ENCODE assay signal across 8 cellular contexts in the genomic region with DNA sequence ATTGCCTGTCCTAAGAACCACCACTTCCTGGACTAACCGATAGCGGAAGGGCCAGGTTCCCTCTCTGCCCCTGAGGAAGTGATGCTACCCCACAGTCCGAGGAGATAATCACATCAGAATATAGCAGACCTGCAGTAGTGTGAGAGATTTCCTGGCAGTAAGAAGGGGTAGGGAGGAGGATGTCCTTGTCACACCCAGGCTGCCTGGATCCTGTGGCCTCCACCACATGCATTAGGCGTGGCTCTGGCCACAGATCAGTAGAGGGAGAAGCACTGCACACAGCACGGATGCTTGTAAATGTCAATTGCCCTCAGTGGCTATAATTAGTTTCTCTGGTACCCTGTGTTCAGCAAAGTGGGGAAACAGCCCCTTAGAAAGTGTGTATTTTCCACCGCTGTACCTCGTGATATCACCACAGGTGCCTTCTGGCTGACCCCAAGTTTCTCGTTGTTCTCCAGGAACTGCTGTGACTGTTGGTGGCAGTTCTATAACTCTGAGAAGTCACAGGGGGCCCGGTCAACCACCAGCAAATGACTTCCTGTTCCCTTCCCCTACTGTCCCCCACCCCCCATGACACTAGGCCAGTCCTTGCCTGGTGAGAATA.
DNase-seq lines count a peak whose midpoint lies in the region; ATAC-seq and TF ChIP-seq lines count a peak whose summit lies in the region.

No MANE protein-coding gene starts in this region.

- H3K4ac ChIP-seq in trophoblast cell (ENCODE audit: low read depth, low read length), result no peak overlapping the region

- H3K14ac ChIP-seq in trophoblast cell (ENCODE audit: low read length), result no peak overlapping the region

- H2AK5ac ChIP-seq in trophoblast cell (ENCODE audit: low read length), result no peak overlapping the region

- H3K4me1 Mint-ChIP-seq in endodermal cell, result peaks cover 14% of the 10 kb centered on the region

- TF ChIP-seq CTCF in Loucy (conservative IDR thresholded peaks at IDR 0.05; ENCODE audit: low read length) (no peak), endodermal cell (conservative IDR thresholded peaks at IDR 0.05) (no peak)

- no peak overlapping the region for H3K23ac ChIP-seq in trophoblast cell (ENCODE audit: low read length)

- no peak overlapping the region for H2BK5ac ChIP-seq in trophoblast cell (ENCODE audit: low read depth, low read length, poor library complexity)

- H3K27me3 Mint-ChIP-seq in endodermal cell (ENCODE audit: insufficient read depth), result peaks cover 13% of the 10 kb centered on the region

- no peaks in the 10 kb centered on the region for H3K79me1 ChIP-seq in trophoblast cell (ENCODE audit: low read length)

- peaks cover 89% of the 10 kb centered on the region for H3K4me1 ChIP-seq in Loucy (ENCODE audit: insufficient read depth, low read length, poor library complexity, severe bottlenecking)
- peaks cover 5% of the 10 kb centered on the region for H3K4me1 ChIP-seq in endodermal cell (ENCODE audit: control insufficient read depth, insufficient read depth, low read length)
- H3K4me1 ChIP-seq in trophoblast cell (ENCODE audit: control insufficient read depth in 1 of 2, insufficient read depth in 2 of 2, low read length in 2 of 2), result peaks cover 13 to 17% of the 10 kb centered on the region in 2 experiments

- H3K4me3 ChIP-seq in Loucy (ENCODE audit: low read length, poor library complexity, severe bottlenecking), result peak overlapping the region; percentile 58
- H3K4me3 ChIP-seq in endodermal cell (ENCODE audit: low read length), result no peak overlapping the region
- H3K4me3 ChIP-seq in trophoblast cell (ENCODE audit: low read depth, low read length), result no peak overlapping the region

- no peak overlapping the region for H3K18ac ChIP-seq in trophoblast cell (ENCODE audit: low read length)

- H3K79me2 ChIP-seq in Loucy (ENCODE audit: insufficient read depth, low read length) (peaks cover 88% of the 10 kb centered on the region), trophoblast cell (ENCODE audit: control insufficient read depth, insufficient read depth, low read length, poor library complexity) (peaks cover 2% of the 10 kb centered on the region)

- H3K36me3 ChIP-seq in Loucy (ENCODE audit: insufficient read depth, low read length), result peaks cover 29% of the 10 kb centered on the region; the same call in 1 of the 2 replicates
- no peaks in the 10 kb centered on the region for H3K36me3 ChIP-seq in endodermal cell (ENCODE audit: control insufficient read depth, insufficient read depth, low read length)
- peaks cover 5 to 6% of the 10 kb centered on the region in 2 experiments for H3K36me3 ChIP-seq in trophoblast cell (ENCODE audit: control insufficient read depth in 1 of 2, insufficient read depth in 2 of 2, low read length in 2 of 2)

- no peak overlapping the region for H2BK12ac ChIP-seq in trophoblast cell (ENCODE audit: low read length)

- H3K9ac ChIP-seq in Loucy (ENCODE audit: low read depth, low read length, poor library complexity, severe bottlenecking) (peak overlapping the region; percentile 78), endodermal cell (ENCODE audit: extremely low read depth, low read length, poor library complexity, severe bottlenecking) (no peak overlapping the region), trophoblast cell (ENCODE audit: low read length) (no peak overlapping the region)

- DNase-seq in superior temporal gyrus (ENCODE audit: extremely low spot score) (no peak), OCI-M2 (lab: John Stamatoyannopoulos, UW; ENCODE audit: unreplicated experiment) (no peak), endodermal cell (no peak), trophoblast cell (no peak)

- WGBS in endodermal cell (ENCODE audit: insufficient coverage in 1 of 2, insufficient read length in 1 of 2), 2 experiments, result 90 to 92% methylated on average over 4 to 9 of the region's 9 CpGs
- no CpG with 5 or more reads among the region's 9 CpGs for WGBS in trophoblast cell (ENCODE audit: extremely low coverage, insufficient coverage, insufficient read length)

- H3K27me3 ChIP-seq in Loucy (ENCODE audit: insufficient read depth, low read length, poor library complexity, severe bottlenecking) (no peaks in the 10 kb centered on the region), endodermal cell (ENCODE audit: control insufficient read depth, insufficient read depth, low read length, poor library complexity, severe bottlenecking) (no peaks in the 10 kb centered on the region), trophoblast cell (ENCODE audit: insufficient read depth, low read length) (no peaks in the 10 kb centered on the region)

- H3K9me2 ChIP-seq in Loucy (replicated peaks; ENCODE audit: low read depth, low read length), result no peaks in the 10 kb centered on the region

- peaks cover 33% of the 10 kb centered on the region for H3F3A ChIP-seq in Loucy (ENCODE audit: low read depth)

- no peak overlapping the region for H3K27ac Mint-ChIP-seq in endodermal cell

- H2BK120ac ChIP-seq in trophoblast cell (ENCODE audit: insufficient read depth, low read length, poor library complexity), result no peak overlapping the region

- H2AFZ ChIP-seq in Loucy (ENCODE audit: low read length), result no peak overlapping the region
- H2AFZ ChIP-seq in trophoblast cell (ENCODE audit: insufficient read depth, low read length, poor library complexity), result no peak overlapping the region

- H4K12ac ChIP-seq in trophoblast cell (ENCODE audit: low read depth, low read length), result no peak overlapping the region

- H4K91ac ChIP-seq in trophoblast cell (ENCODE audit: low read depth, low read length), result no peak overlapping the region

- H3K9me3 Mint-ChIP-seq in endodermal cell, result no peaks in the 10 kb centered on the region

- H4K8ac ChIP-seq in trophoblast cell (ENCODE audit: low read depth, low read length), result no peak overlapping the region

- H3K4me3 Mint-ChIP-seq in endodermal cell, result no peak overlapping the region

- H3K9me3 ChIP-seq in Loucy (ENCODE audit: insufficient read depth, low read depth, low read length), result no peaks in the 10 kb centered on the region
- no peaks in the 10 kb centered on the region for H3K9me3 ChIP-seq in endodermal cell (ENCODE audit: control insufficient read depth, low read length)
- H3K9me3 ChIP-seq in trophoblast cell (ENCODE audit: insufficient read depth, low read depth, low read length), result no peaks in the 10 kb centered on the region

- no peak overlapping the region for H3K27ac ChIP-seq in endodermal cell (ENCODE audit: low read depth, low read length)
- no peak overlapping the region for H3K27ac ChIP-seq in trophoblast cell (ENCODE audit: low read depth, low read length)

- no peaks in the 10 kb centered on the region for H3K36me3 Mint-ChIP-seq in endodermal cell (ENCODE audit: low read depth)

- peak; percentile 76 for ATAC-seq in GM18508 (IDR thresholded peaks at IDR 0.05; ENCODE audit: insufficient read depth, unreplicated experiment)
- peak; percentile 65 for ATAC-seq in GM21717 (IDR thresholded peaks at IDR 0.05; ENCODE audit: unreplicated experiment)
- ATAC-seq in esophagus mucosa, result peak; percentile 55

- H3K4me2 ChIP-seq in Loucy (ENCODE audit: low read depth, low read length, poor library complexity, severe bottlenecking) (peak overlapping the region; percentile 81), trophoblast cell (ENCODE audit: low read length) (no peak overlapping the region)

- no peaks in the 10 kb centered on the region for H4K20me1 ChIP-seq in Loucy (ENCODE audit: insufficient read depth, low read length, poor library complexity, severe bottlenecking)
